In genomic region chr10:60733189-60733815, GRCh38 we compare ENCODE assay signal across 8 cellular contexts. TPM values are rescaled to one million over a fixed set of nuclear protein-coding genes. Genes with fewer than 3 reads are reported as not detected.
DNase-seq lines count a peak whose midpoint lies in the region; ATAC-seq and TF ChIP-seq lines count a peak whose summit lies in the region.

No MANE protein-coding gene starts in this region.

- H3K27me3 Mint-ChIP-seq in endodermal cell (ENCODE audit: insufficient read depth) (peaks cover 4% of the 10 kb centered on the region), naive B cell (no peaks in the 10 kb centered on the region)

- H3K4me1 ChIP-seq in endodermal cell (ENCODE audit: control insufficient read depth, insufficient read depth, low read length) (peaks cover 14% of the 10 kb centered on the region), upper lobe of left lung (peaks cover 0 to 15% (median 7%) of the 10 kb centered on the region in 4 donors)

- peak in 2 of 4 donors; percentile 44 to 70 for TF ChIP-seq POLR2A in upper lobe of left lung (IDR thresholded peaks at IDR 0.05)

- peak; percentile 45 for DNase-seq in DMS153 treated with DMSO at 0.1 percent for 48 hours (lab: John Stamatoyannopoulos, UW; ENCODE audit: unreplicated experiment)
- DNase-seq in HuH-7.5 (ENCODE audit: low spot score): peak; percentile 48
- peak; percentile 19 to 24 for DNase-seq in activated CD4-positive, alpha-beta T cell treated with anti-CD3 and anti-CD28 coated beads, Interleukin-2, amount 50 U/mL, for 4 hours
- DNase-seq in endodermal cell: peak; percentile 90
- peak; percentile 47 for DNase-seq in naive B cell
- peak; percentile 56 to 93 for DNase-seq in upper lobe of left lung
- no peak for DNase-seq in NCI-H446 (lab: John Stamatoyannopoulos, UW)

- peak overlapping the region; percentile 50 for H3K9ac ChIP-seq in endodermal cell (ENCODE audit: extremely low read depth, low read length, poor library complexity, severe bottlenecking)

- H3K9me3 Mint-ChIP-seq in endodermal cell: no peaks in the 10 kb centered on the region
- no peaks in the 10 kb centered on the region for H3K9me3 Mint-ChIP-seq in naive B cell

- TF ChIP-seq CTCF in endodermal cell (conservative IDR thresholded peaks at IDR 0.05): peak; percentile 80
- peak; percentile 48 to 86 (median 68) for TF ChIP-seq CTCF in upper lobe of left lung (IDR thresholded peaks at IDR 0.05)

- H3K27ac ChIP-seq in endodermal cell (ENCODE audit: low read depth, low read length): no peak overlapping the region
- H3K27ac ChIP-seq in upper lobe of left lung: peak overlapping the region; percentile 76 to 91 (median 89)

- H3K4me3 Mint-ChIP-seq in endodermal cell (peak overlapping the region; percentile 87), naive B cell (peak overlapping the region in 7 of 8 donors; percentile 70 to 96 (median 91))

- TF ChIP-seq EP300 in upper lobe of left lung (IDR thresholded peaks at IDR 0.05): no peak

- H3K27me3 ChIP-seq in endodermal cell (ENCODE audit: control insufficient read depth, insufficient read depth, low read length, poor library complexity, severe bottlenecking) (peaks cover 21% of the 10 kb centered on the region), upper lobe of left lung (peaks cover 0 to 6% (median 2%) of the 10 kb centered on the region in 4 donors)

- H3K36me3 ChIP-seq in endodermal cell (ENCODE audit: control insufficient read depth, insufficient read depth, low read length): no peaks in the 10 kb centered on the region
- H3K36me3 ChIP-seq in upper lobe of left lung: no peaks in the 10 kb centered on the region

- ATAC-seq in GM21381 (IDR thresholded peaks at IDR 0.05; ENCODE audit: unreplicated experiment) (peak; percentile 46), naive B cell (ENCODE audit: low read depth in 2 of 2) (peak; percentile 76 to 77), upper lobe of left lung (ENCODE audit: low FRiP score in 2 of 2) (peak; percentile 81 to 92)

- H3K36me3 Mint-ChIP-seq in endodermal cell (ENCODE audit: low read depth) (no peaks in the 10 kb centered on the region), naive B cell (no peaks in the 10 kb centered on the region)

- no peak overlapping the region for H3K27ac Mint-ChIP-seq in endodermal cell
- H3K27ac Mint-ChIP-seq in naive B cell: peak overlapping the region in 1 of 6 donors; percentile 74

- H3K4me3 ChIP-seq in endodermal cell (ENCODE audit: low read length) (peak overlapping the region; percentile 84), upper lobe of left lung (peak overlapping the region; percentile 38 to 67 (median 66))

- H3K4me1 Mint-ChIP-seq in endodermal cell (peaks cover 27% of the 10 kb centered on the region), naive B cell (peaks cover 22 to 26% (median 26%) of the 10 kb centered on the region in 3 donors)

- 0 to 1% methylated on average over 17 to 49 of the region's 51 CpGs for WGBS in endodermal cell (ENCODE audit: insufficient coverage in 1 of 2, insufficient read length in 1 of 2), 2 experiments
- WGBS in upper lobe of left lung, 2 donors: 1 to 6% methylated on average over 3 to 33 of the region's 51 CpGs

- H3K9me3 ChIP-seq in endodermal cell (ENCODE audit: control insufficient read depth, low read length): no peaks in the 10 kb centered on the region
- no peaks in the 10 kb centered on the region for H3K9me3 ChIP-seq in upper lobe of left lung

RNA-seq across cellular contexts. Expression of gene CDK1, which starts 45.0 kb away (rescaled TPM):
- total RNA-seq in endodermal cell (100 to 1,000 TPM in 1 of 2 donors, 10 to 100 TPM in 1; 78.3 to 145 TPM), upper lobe of left lung (1 to 10 TPM; 1.0 to 8.0 (median 5.2) TPM)
- 182 TPM for polyA plus RNA-seq in endodermal cell (2013, experiment 1 of 2)
- polyA plus RNA-seq in endodermal cell (2013, experiment 2 of 2): 182 TPM
- polyA plus RNA-seq in naive B cell (ENCODE audit: low read depth in 6 of 6): 1 to 10 TPM in 1 of 6 donors, under 1 TPM in 3, not detected in 2; 0.20 to 1.6 (median 0.32) TPM

Comparison
In these comparisons a context has a peak if more than half of its experiments do, and no peak if none do; other contexts are left out.
1. DNase-seq: peak in DMS153 treated with DMSO at 0.1 percent for 48 hours (single experiment), HuH-7.5 (single experiment), activated CD4-positive, alpha-beta T cell treated with anti-CD3 and anti-CD28 coated beads, Interleukin-2, amount 50 U/mL, for 4 hours (2 of 2), endodermal cell (single experiment), naive B cell (single experiment) and upper lobe of left lung (2 of 2); none in NCI-H446 (0 of 2).
2. RNA of gene CDK1, which starts 45.0 kb away (total RNA-seq): 78.3 to 145 TPM in endodermal cell; 1.0 to 8.0 TPM in upper lobe of left lung; every median in the first group is over 4 times any median in the second.
3. Peak in every context shown above with its lines, with median percentiles within 50 percentile points of each other: ATAC-seq.